24 cellular contexts compared by ENCODE assay signal in the genomic region with DNA sequence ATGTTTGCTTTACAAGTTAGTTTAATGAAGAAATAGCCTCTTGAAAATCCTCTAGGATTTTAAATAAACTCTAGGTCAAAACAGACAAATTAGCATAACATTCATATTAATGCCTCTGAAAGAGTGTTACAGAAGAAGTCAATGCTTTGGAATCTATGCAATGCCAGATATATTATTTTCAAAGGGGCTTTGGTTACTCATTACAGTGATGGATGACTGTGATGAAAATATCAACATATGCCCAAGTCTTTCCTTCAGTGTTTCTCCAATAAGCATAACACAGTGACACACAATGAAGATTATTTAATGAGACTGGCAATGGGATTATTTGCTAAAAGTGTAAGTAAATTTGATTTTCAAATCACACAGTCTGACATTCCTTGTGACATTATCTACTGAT.
"Had no signal": no experiment of that assay in that cellular context is flagged by ENCODE, and none has a peak within 500 bp of the region (broad histone marks: within the 10 kb centered on the region; RNA-seq: fewer than 3 reads in every experiment).

No MANE protein-coding gene starts in this region.

- H3K4me3 ChIP-seq: colonic mucosa, dorsolateral prefrontal cortex, heart right ventricle, left ventricle myocardium inferior, lung, neural progenitor cell, thoracic aorta, uterus had no signal

- H3K36me3 ChIP-seq: colonic mucosa, heart right ventricle, left ventricle myocardium inferior, neural progenitor cell, thoracic aorta, uterus had no signal

- H3K4me1 ChIP-seq: colonic mucosa, heart right ventricle, left ventricle myocardium inferior, parathyroid adenoma, uterus had no signal

- DNase-seq: activated CD4-positive, alpha-beta memory T cell treated with anti-CD3 and anti-CD28 coated beads for 36 hours; activated CD4-positive, alpha-beta T cell treated with anti-CD3 and anti-CD28 coated beads for 36 hours; activated CD4-positive, CD25-positive, alpha-beta regulatory T cell; activated CD8-positive, alpha-beta memory T cell treated with anti-CD3 and anti-CD28 coated beads, Interleukin-2, amount 50 U/mL, for 48 hours; activated gamma-delta T cell; activated naive CD4-positive, alpha-beta T cell treated with anti-CD3 and anti-CD28 coated beads, Interleukin-2, amount 10 ng/mL, durations not matched to agents 7 days and 5 days; activated naive CD8-positive, alpha-beta T cell treated with anti-CD3 and anti-CD28 coated beads, Interleukin-2, amount 10 ng/mL, durations not matched to agents 7 days and 5 days; activated T-cell treated with anti-CD3 and anti-CD28 coated beads, Interleukin-2, amount 50 U/mL, for 24 hours; amniotic stem cell; colonic mucosa; dorsolateral prefrontal cortex; effector memory CD4-positive, alpha-beta T cell; heart right ventricle; left ventricle myocardium inferior; mesendoderm; natural killer cell; occipital lobe; right cardiac atrium; stimulated activated CD4-positive, alpha-beta T cell treated with anti-CD3 and anti-CD28 coated beads, Interleukin-2, amount 100 ng/mL, for 48 hours; uterus had no signal

- H3K27me3 ChIP-seq: colonic mucosa, dorsolateral prefrontal cortex, heart right ventricle, neural progenitor cell, uterus had no signal

- H3K9me3 ChIP-seq: colonic mucosa, heart right ventricle, left ventricle myocardium inferior, thoracic aorta, uterus had no signal

- H2AFZ ChIP-seq: neural progenitor cell, parathyroid adenoma had no signal

- H3K4me2 ChIP-seq: neural progenitor cell had no signal

- H3K27ac ChIP-seq: colonic mucosa, dorsolateral prefrontal cortex, heart right ventricle, left ventricle myocardium inferior, neural progenitor cell, parathyroid adenoma, thoracic aorta, uterus had no signal

- H3K9ac ChIP-seq: neural progenitor cell, parathyroid adenoma had no signal

- H3K79me2 ChIP-seq: parathyroid adenoma had no signal
